17 cellular contexts compared by ENCODE assay signal in genomic region chr10:86793696-86794095, GRCh38. TPM values are rescaled to one million over a fixed set of nuclear protein-coding genes. Genes with fewer than 3 reads are reported as not detected.
DNase-seq lines count a peak whose midpoint lies in the region; ATAC-seq, FAIRE-seq and TF ChIP-seq lines count a peak whose summit lies in the region.
"Had no signal": no experiment of that assay in that cellular context is flagged by ENCODE, and none has a peak within 500 bp of the region (broad histone marks: within the 10 kb centered on the region; RNA-seq: fewer than 3 reads in every experiment).

No MANE protein-coding gene starts in this region.

- no peak overlapping the region for H3K56ac ChIP-seq in H1 (replicated peaks; ENCODE audit: insufficient read length, low read depth, low read length)

- H3K27me3 ChIP-seq in left ventricle myocardium inferior (ENCODE audit: low read depth) (peaks cover 5% of the 10 kb centered on the region), H1 (replicated peaks in 1 of 4; ENCODE audit: control insufficient read depth in 3 of 4, extremely low read depth in 1 of 4, insufficient read depth in 3 of 4, low read length in 3 of 4) (no peaks in the 10 kb centered on the region), tibial artery (no peaks in the 10 kb centered on the region), neuronal stem cell (ENCODE audit: control insufficient read depth in 3 of 3, insufficient read depth in 3 of 3, low read depth in 1 of 3, low read length in 3 of 3) (no peaks in the 10 kb centered on the region)

- CTCF ChIA-PET in H1 (lab: Charles Lee; ENCODE audit: partially characterized antibody): interaction anchor here (1.1 kb wide), 1 partner anchor 14 kb away, joined by 3 read pairs; no protein-coding TSS in a partner anchor

- H4K20me1 ChIP-seq in H1 (replicated peaks in 1 of 2; ENCODE audit: control insufficient read depth in 1 of 2, insufficient read depth in 2 of 2, low read length in 2 of 2): peaks cover 1% of the 10 kb centered on the region in 2 experiments

- H4K8ac ChIP-seq in H1 (ENCODE audit: extremely low read depth, insufficient read depth, low read length): no peak overlapping the region
- H4K8ac ChIP-seq in neuronal stem cell (ENCODE audit: low read depth, low read length): no peak overlapping the region

- H3K36me3 ChIP-seq in left ventricle myocardium inferior (no peaks in the 10 kb centered on the region), H1 (ENCODE audit: control insufficient read depth in 2 of 4, insufficient read depth in 4 of 4, low read length in 3 of 4) (peaks cover 0 to 4% (median 0%) of the 10 kb centered on the region in 4 experiments; a peak in 1 of 8 replicates), mucosa of descending colon (ENCODE audit: low read depth) (no peaks in the 10 kb centered on the region), tibial artery (no peaks in the 10 kb centered on the region), neuronal stem cell (replicated peaks in 1 of 2; ENCODE audit: control insufficient read depth in 2 of 2, insufficient read depth in 2 of 2, low read length in 2 of 2) (peaks cover 0 to 8% of the 10 kb centered on the region in 2 donors)

- H2BK120ac ChIP-seq in H1 (replicated peaks; ENCODE audit: low read depth, low read length): no peak overlapping the region
- H2BK120ac ChIP-seq in neuronal stem cell (ENCODE audit: low read depth, low read length): no peak overlapping the region

- no peaks in the 10 kb centered on the region for H3K23me2 ChIP-seq in H1 (ENCODE audit: low read depth, low read length)

- H2BK20ac ChIP-seq in H1 (ENCODE audit: low read length): no peak overlapping the region

- POLR2A ChIA-PET in H1 (lab: Charles Lee; ENCODE audit: partially characterized antibody): interaction anchor here (0.6 to 0.8 kb wide), 3 partner anchors 27 to 37 kb away, joined by 3 read pairs; partner anchors contain the start of gene BMPR1A

- TF ChIP-seq CTCF in left ventricle myocardium inferior (IDR thresholded peaks at IDR 0.05; ENCODE audit: borderline replicate concordance): no peak
- no peak for TF ChIP-seq CTCF in H1 (IDR thresholded peaks at IDR 0.05; ENCODE audit: control extremely low read depth in 1 of 3, insufficient read depth in 1 of 3, low read depth in 1 of 3, low read length in 3 of 3)
- TF ChIP-seq CTCF in mucosa of descending colon (IDR thresholded peaks at IDR 0.05): no peak
- TF ChIP-seq CTCF in tibial artery (IDR thresholded peaks at IDR 0.05): no peak

- intact Hi-C loops in Right ventricle myocardium inferior (cut with DNase I) (no loop called here), left ventricle myocardium inferior (cut with micrococcal nuclease) (no loop called here), mucosa of descending colon (cut with DNase I, micrococcal nuclease) (no loop called here), tibial artery (cut with DNase I; ENCODE audit: low total_unique reads) (no loop called here)

- DNase-seq in Right ventricle myocardium inferior (ENCODE audit: missing footprints) (no peak), left ventricle myocardium inferior (no peak), H1 (ENCODE audit: low read depth in 1 of 2, low spot score in 2 of 2) (no peak), mucosa of descending colon (peak in 2 of 3 donors; percentile 38 to 64), tibial artery (no peak), NCI-H748 (lab: John Stamatoyannopoulos, UW; ENCODE audit: unreplicated experiment) (no peak), neuronal stem cell (ENCODE audit: low spot score) (no peak), GM19239 (ENCODE audit: insufficient read length, low spot score) (no peak)
- DNase-seq: Calu3; CD4-positive, alpha-beta memory T cell; NCI-H1105 treated with DMSO at 0.1 percent for 48 hours; NCI-H187 treated with DMSO at 0.1 percent for 48 hours; NCI-H446; NCI-H69; RPMI8226 had no signal

- H3K4me3 ChIP-seq in left ventricle myocardium inferior (no peak overlapping the region), H1 (ENCODE audit: extremely low read depth in 1 of 4, insufficient read depth in 2 of 4, low read depth in 3 of 4, low read length in 4 of 4) (no peak overlapping the region), mucosa of descending colon (no peak overlapping the region), tibial artery (no peak overlapping the region), neuronal stem cell (ENCODE audit: low read length in 2 of 2) (no peak overlapping the region)

- H3K9ac ChIP-seq in H1 (replicated peaks in 1 of 4; ENCODE audit: extremely low read depth in 1 of 4, low read depth in 3 of 4, low read length in 3 of 4): no peak overlapping the region; a peak in 1 of 7 replicates
- no peak overlapping the region for H3K9ac ChIP-seq in neuronal stem cell (ENCODE audit: low read depth, low read length, poor library complexity)

- H3K79me1 ChIP-seq in H1 (ENCODE audit: low read depth, low read length) (no peaks in the 10 kb centered on the region), neuronal stem cell (ENCODE audit: low read depth, low read length) (peaks cover 1% of the 10 kb centered on the region)

- H3K9me3 ChIP-seq in left ventricle myocardium inferior (replicated peaks) (no peaks in the 10 kb centered on the region), H1 (ENCODE audit: insufficient read depth in 2 of 2, low read depth in 1 of 2, low read length in 1 of 2) (no peaks in the 10 kb centered on the region), mucosa of descending colon (no peaks in the 10 kb centered on the region), tibial artery (no peaks in the 10 kb centered on the region), neuronal stem cell (replicated peaks in 1 of 2; ENCODE audit: control insufficient read depth in 2 of 2, insufficient read depth in 1 of 2, low read depth in 1 of 2, low read length in 2 of 2) (no peaks in the 10 kb centered on the region)

- TF ChIP-seq EP300 in H1 (IDR thresholded peaks at IDR 0.05; ENCODE audit: borderline replicate concordance in 1 of 2, low read depth in 2 of 2, low read length in 2 of 2): no peak

- FAIRE-seq in H1 (lab: Jason Lieb, UNC) (no peak), GM19239 (lab: Jason Lieb, UNC) (no peak)

- H4K91ac ChIP-seq in H1 (replicated peaks; ENCODE audit: insufficient read length, low read length) (no peak overlapping the region), neuronal stem cell (ENCODE audit: low read depth, low read length, poor library complexity) (no peak overlapping the region)

- H2BK15ac ChIP-seq in H1 (ENCODE audit: low read length) (0 out of 2 replicates have a peak overlapping the region, but pooled peaks have one; percentile 66), neuronal stem cell (ENCODE audit: low read length) (no peak overlapping the region)

- H3K79me2 ChIP-seq in H1 (ENCODE audit: control insufficient read depth in 1 of 2, insufficient read depth in 2 of 2, low read length in 2 of 2): peaks cover 10 to 91% of the 10 kb centered on the region in 2 experiments; a peak in 3 of 4 replicates

- no peak overlapping the region for H3K23ac ChIP-seq in H1 (ENCODE audit: insufficient read length)
- no peak overlapping the region for H3K23ac ChIP-seq in neuronal stem cell (ENCODE audit: low read depth, low read length, poor library complexity)

- H2AFZ ChIP-seq in H1 (ENCODE audit: low read length) (no peak overlapping the region), neuronal stem cell (ENCODE audit: low read length) (no peak overlapping the region)

- H3K27ac ChIP-seq in left ventricle myocardium inferior (replicated peaks): no peak overlapping the region
- no peak overlapping the region for H3K27ac ChIP-seq in H1 (ENCODE audit: low read depth, low read length)
- H3K27ac ChIP-seq in tibial artery: peak overlapping the region; percentile 2 to 21
- H3K27ac ChIP-seq in neuronal stem cell (replicated peaks; ENCODE audit: low read length): no peak overlapping the region
- H3K27ac ChIP-seq: 22Rv1 had no signal

- WGBS in H1 (ENCODE audit: extremely low coverage in 1 of 2, insufficient coverage in 1 of 2, insufficient read length in 1 of 2, insufficient replicate concordance in 2 of 2, low coverage in 1 of 2, low lambda C conversion rate in 2 of 2, missing lambda C conversion rate in 1 of 2), 2 experiments: 93% methylated on average over 4 of the region's 4 CpGs; no CpG with 5 or more reads in 1 of the 2 experiments
- WGBS in neuronal stem cell (ENCODE audit: extremely low coverage in 2 of 2, insufficient read length in 2 of 2, insufficient replicate concordance in 1 of 2), 2 donors: no CpG with 5 or more reads among the region's 4 CpGs

- H3K4ac ChIP-seq in H1 (replicated peaks; ENCODE audit: insufficient read length, low read depth, low read length): no peak overlapping the region
- H3K4ac ChIP-seq in neuronal stem cell (ENCODE audit: low read length): no peak overlapping the region

- H2BK12ac ChIP-seq in H1 (ENCODE audit: low read depth, low read length) (0 out of 2 replicates have a peak overlapping the region, but pooled peaks have one; percentile 1), neuronal stem cell (ENCODE audit: low read length) (no peak overlapping the region)

- H2AK5ac ChIP-seq in H1 (ENCODE audit: low read depth, low read length) (no peak overlapping the region), neuronal stem cell (ENCODE audit: low read depth, low read length) (no peak overlapping the region)

- no peak for TF ChIP-seq POLR2A in H1 (IDR thresholded peaks at IDR 0.05; ENCODE audit: control extremely low read depth in 1 of 2, low read depth in 2 of 2, low read length in 2 of 2)

- H3K4me2 ChIP-seq in H1 (ENCODE audit: insufficient read depth in 1 of 2, low read depth in 2 of 2, low read length in 2 of 2): no peak overlapping the region
- H3K4me2 ChIP-seq in neuronal stem cell (ENCODE audit: insufficient read depth, low read length, poor library complexity, severe bottlenecking): no peak overlapping the region

- H2BK5ac ChIP-seq in H1 (ENCODE audit: low read depth, low read length) (no peak overlapping the region), neuronal stem cell (ENCODE audit: low read length) (no peak overlapping the region)

- H4K5ac ChIP-seq in H1 (ENCODE audit: insufficient read length, low read depth, low read length): no peak overlapping the region

- TF ChIP-seq RAD21 in H1 (IDR thresholded peaks at IDR 0.05 in 1 of 2, conservative IDR thresholded peaks at IDR 0.05 in 1 of 2; ENCODE audit: low read depth in 2 of 2, low read length in 2 of 2): no peak

- H3K18ac ChIP-seq in H1 (ENCODE audit: extremely low read depth, low read length) (no peak overlapping the region), neuronal stem cell (ENCODE audit: low read length) (no peak overlapping the region)

- ATAC-seq in Right ventricle myocardium inferior: peak; percentile 13
- peak; percentile 98 for ATAC-seq in mucosa of descending colon
- ATAC-seq: HCT116 had no signal

- peaks cover 53% of the 10 kb centered on the region for H3K4me1 ChIP-seq in left ventricle myocardium inferior
- peaks cover 0 to 13% (median 7%) of the 10 kb centered on the region in 4 experiments; a peak in 4 of 7 replicates for H3K4me1 ChIP-seq in H1 (replicated peaks in 1 of 4; ENCODE audit: control insufficient read depth in 3 of 4, insufficient read depth in 4 of 4, low read length in 3 of 4)
- H3K4me1 ChIP-seq in mucosa of descending colon (ENCODE audit: low read depth): peaks cover 12% of the 10 kb centered on the region
- peaks cover 0 to 66% (median 26%) of the 10 kb centered on the region in 4 donors for H3K4me1 ChIP-seq in tibial artery
- H3K4me1 ChIP-seq in neuronal stem cell (ENCODE audit: control insufficient read depth in 2 of 2, insufficient read depth in 1 of 2, low read depth in 1 of 2, low read length in 2 of 2): peaks cover 1 to 12% of the 10 kb centered on the region in 2 donors

- H3K14ac ChIP-seq in H1 (ENCODE audit: insufficient read length) (no peak overlapping the region), neuronal stem cell (ENCODE audit: low read length) (no peak overlapping the region)

RNA-seq across cellular contexts. Expression of gene BMPR1A, which starts 37.3 kb away (rescaled TPM):
- total RNA-seq in Right ventricle myocardium inferior (53.2 TPM), left ventricle myocardium inferior (43.8 TPM), mucosa of descending colon (100 to 1,000 TPM in 1 of 3 donors, 10 to 100 TPM in 2; 44.4 to 126 (median 45.3) TPM)
- 120 and 129 TPM in 2 replicates for total RNA-seq in H1 (2021; fragmentation: NEBNext Ultra II Directional; extraction: Animal tissue kit (Norgen Biotek cat#: 25700))
- 19.0 and 34.4 TPM in 2 replicates for polyA plus RNA-seq in H1 (2011; rRNA removed)
- polyA plus RNA-seq in H1 (2011; cell fraction: cytosol; rRNA removed): 41.1 TPM
- polyA plus RNA-seq in H1 (2011; cell fraction: nucleus; rRNA removed): 13.5 TPM
- 40.9 to 73.5 TPM (median 51.4 TPM) in 4 replicates for polyA plus RNA-seq in H1 (2012, experiment 1 of 2)
- 3.5 TPM for polyA plus RNA-seq in H1 (2012, experiment 2 of 2)
- polyA plus RNA-seq in H1 (2013, experiment 1 of 2): 67.6 TPM
- polyA plus RNA-seq in H1 (2013, experiment 2 of 2): 82.8 TPM
- 99.8 and 152 TPM in 2 replicates for polyA minus RNA-seq in H1 (2011; rRNA and poly(A)+ RNA removed)
- 45.4 TPM for polyA minus RNA-seq in H1 (2011; cell fraction: cytosol; rRNA and poly(A)+ RNA removed)
- 52.9 TPM for polyA minus RNA-seq in H1 (2011; cell fraction: nucleus; rRNA and poly(A)+ RNA removed)
- 24.6 TPM for polyA plus RNA-seq in neuronal stem cell (2013, experiment 1 of 2)
- 25.2 TPM for polyA plus RNA-seq in neuronal stem cell (2013, experiment 2 of 2)

Comparison
In these comparisons a context has a peak if more than half of its experiments do, and no peak if none do; other contexts are left out.
1. DNase-seq: peak in mucosa of descending colon (2 of 3); none in Right ventricle myocardium inferior (single experiment), left ventricle myocardium inferior (single experiment), H1 (0 of 2), tibial artery (0 of 2), NCI-H748 (single experiment), neuronal stem cell (single experiment) and GM19239 (single experiment).
2. H3K27ac ChIP-seq: peak in tibial artery (2 of 2); none in left ventricle myocardium inferior (single experiment), H1 (single experiment) and neuronal stem cell (single experiment).